ENCODE assay signal across 1 cellular context in genomic region chrX:119887721-119888425, GRCh38.
TF ChIP-seq lines count a peak whose summit lies in the region.

No MANE protein-coding gene starts in this region.

TF ChIP-seq in HEK293, 187 proteins besides CTCF, POLR2A, EP300 and RAD21 (continued from another document):
- no peak for TF ChIP-seq ZSCAN18 (tag by site-specific recombination; IDR thresholded peaks at IDR 0.05)
- no peak for TF ChIP-seq ZFP69B (tag by site-specific recombination; IDR thresholded peaks at IDR 0.05)
- TF ChIP-seq ZNF335 (tag by site-specific recombination; conservative IDR thresholded peaks at IDR 0.05): peak; percentile 84
- peak; percentile 76 for TF ChIP-seq OSR2 (tag by site-specific recombination; IDR thresholded peaks at IDR 0.05)
- no peak for TF ChIP-seq TRIM28 (IDR thresholded peaks at IDR 0.05; ENCODE audit: borderline replicate concordance, low read length)
- TF ChIP-seq FEZF1 (tag by site-specific recombination; IDR thresholded peaks at IDR 0.05): no peak
- TF ChIP-seq ZNF670 (tag by site-specific recombination; IDR thresholded peaks at IDR 0.05; ENCODE audit: low read depth): no peak
- no peak for TF ChIP-seq ZNF843 (tag by site-specific recombination; IDR thresholded peaks at IDR 0.05)
- TF ChIP-seq ELK4 (IDR thresholded peaks at IDR 0.05; ENCODE audit: borderline replicate concordance, low read depth, low read length): no peak
- TF ChIP-seq ZNF610 (tag by site-specific recombination; IDR thresholded peaks at IDR 0.05; ENCODE audit: borderline replicate concordance): peak; percentile 26; the same call in 1 of the 2 replicates
- 0 out of 2 replicates have a peak, but pooled peaks have one; percentile 44 for TF ChIP-seq ZFP37 (tag by site-specific recombination; IDR thresholded peaks at IDR 0.05)
- TF ChIP-seq ZNF629 (tag by site-specific recombination; IDR thresholded peaks at IDR 0.05): 0 out of 2 replicates have a peak, but pooled peaks have one; percentile 33
